In the genomic region with DNA sequence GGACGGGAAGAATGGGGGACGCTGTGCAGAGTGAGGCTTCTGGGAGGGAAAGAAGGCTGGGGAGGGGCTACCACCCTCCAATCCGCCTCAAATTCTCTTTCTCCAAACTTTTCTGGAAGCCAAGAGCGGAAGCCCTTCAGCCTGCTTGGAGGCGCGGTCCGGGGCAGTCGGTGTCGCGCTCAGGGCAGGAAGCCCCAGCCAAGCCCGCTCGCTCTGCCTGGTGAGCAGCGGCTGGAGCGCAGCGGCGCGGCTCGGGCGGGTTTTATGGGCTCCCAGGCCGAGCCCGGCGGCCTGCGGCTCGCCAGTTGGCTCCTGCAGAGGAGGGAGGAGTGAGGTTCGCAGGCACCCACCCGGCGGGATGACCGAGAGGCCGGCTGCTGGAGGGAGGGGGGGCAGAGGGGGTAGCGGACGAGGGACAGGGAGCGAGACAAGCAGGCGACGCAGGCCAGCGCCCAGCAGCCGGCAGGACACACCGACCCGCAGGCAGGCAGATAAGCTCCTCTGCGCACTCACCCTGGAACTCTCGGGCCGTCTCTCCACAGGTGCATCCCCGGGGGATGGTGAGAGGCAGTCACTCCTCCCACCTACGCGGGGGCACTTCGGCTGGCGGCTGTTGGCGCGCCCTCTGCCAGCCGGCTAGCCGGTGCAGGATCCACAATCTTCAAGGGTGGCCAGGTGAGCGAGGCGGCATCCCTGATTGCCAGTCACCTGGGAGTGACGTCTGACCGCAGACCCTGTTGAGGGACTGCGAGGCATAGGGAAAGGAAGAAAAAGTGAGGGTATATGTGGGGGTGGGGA, we compare ENCODE assay signal across 8 cellular contexts. TPM values are rescaled to one million over a fixed set of nuclear protein-coding genes. Genes with fewer than 3 reads are reported as not detected.
DNase-seq lines count a peak whose midpoint lies in the region; ATAC-seq and TF ChIP-seq lines count a peak whose summit lies in the region.

A gene with protein sequence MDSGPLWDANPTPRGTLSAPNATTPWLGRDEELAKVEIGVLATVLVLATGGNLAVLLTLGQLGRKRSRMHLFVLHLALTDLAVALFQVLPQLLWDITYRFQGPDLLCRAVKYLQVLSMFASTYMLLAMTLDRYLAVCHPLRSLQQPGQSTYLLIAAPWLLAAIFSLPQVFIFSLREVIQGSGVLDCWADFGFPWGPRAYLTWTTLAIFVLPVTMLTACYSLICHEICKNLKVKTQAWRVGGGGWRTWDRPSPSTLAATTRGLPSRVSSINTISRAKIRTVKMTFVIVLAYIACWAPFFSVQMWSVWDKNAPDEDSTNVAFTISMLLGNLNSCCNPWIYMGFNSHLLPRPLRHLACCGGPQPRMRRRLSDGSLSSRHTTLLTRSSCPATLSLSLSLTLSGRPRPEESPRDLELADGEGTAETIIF (minus strand): TSS at position 238 of the 798 bp plus-strand sequence. CDS start 498 bp downstream, outside the sequence.

- peak within 1 kb of the TSS; percentile 76 for H3K56ac ChIP-seq in mesendoderm (ENCODE audit: low read length)

- H3K9ac ChIP-seq in HCT116 (ENCODE audit: low read length) (no peak within 1 kb of the TSS), mesendoderm (ENCODE audit: low read length) (peak within 1 kb of the TSS; percentile 44), stomach smooth muscle (ENCODE audit: low read length in 2 of 2) (peak within 1 kb of the TSS in 1 of 2 donors; percentile 28)

- no peak within 1 kb of the TSS for H3K4ac ChIP-seq in mesendoderm (ENCODE audit: low read depth, low read length)

- no peak within 1 kb of the TSS for H4K8ac ChIP-seq in mesendoderm (ENCODE audit: low read depth, low read length)

- no TSS peak for BruUV-seq in A673 (replicated peaks; lab: Mats Ljungman, UMichigan)
- BruUV-seq in HCT116 (replicated peaks; lab: Mats Ljungman, UMichigan): no TSS peak
- BruUV-seq in PC-9 (replicated peaks; lab: Mats Ljungman, UMichigan): no TSS peak

- TF ChIP-seq RAD21 in HCT116 (IDR thresholded peaks at IDR 0.05; ENCODE audit: low read depth): no peak

- TF ChIP-seq POLR2A in HCT116 (IDR thresholded peaks at IDR 0.05; ENCODE audit: borderline replicate concordance, extremely low read depth, insufficient read depth, insufficient read length): no peak

- H4K5ac ChIP-seq in mesendoderm (ENCODE audit: low read length): no peak within 1 kb of the TSS

- RAD21 ChIA-PET in HCT116 (lab: Charles Lee; ENCODE audit: low non-redundant PET in 1 of 2, low total read pairs in 2 of 2, uncharacterized antibody in 2 of 2, unreplicated experiment in 2 of 2): interaction anchor here in 1 of 2 experiments (0.5 kb wide), 1 partner anchor 460 kb away, joined by 5 read pairs; no protein-coding TSS in a partner anchor

- no peak within 1 kb of the TSS for H2AK5ac ChIP-seq in mesendoderm (ENCODE audit: low read length)

- no peak within 1 kb of the TSS for H2BK5ac ChIP-seq in mesendoderm (ENCODE audit: low read length)

- H2AFZ ChIP-seq in HCT116 (ENCODE audit: low read depth, low read length, poor library complexity, severe bottlenecking) (peak within 1 kb of the TSS; percentile 74), PC-9 (peak within 1 kb of the TSS; percentile 62)

- H3K27ac ChIP-seq in A673 (ENCODE audit: low read depth, low read length, poor library complexity, severe bottlenecking) (no peak within 1 kb of the TSS), HCT116 (ENCODE audit: low read depth, low read length) (no peak within 1 kb of the TSS), PC-9 (no peak within 1 kb of the TSS), dorsolateral prefrontal cortex (no peak within 1 kb of the TSS), mesendoderm (ENCODE audit: low read depth, low read length) (no peak within 1 kb of the TSS), stomach smooth muscle (ENCODE audit: low read length) (no peak within 1 kb of the TSS)

- CTCF ChIA-PET in A673 (lab: Charles Lee) (no interaction called here), HCT116 (lab: Charles Lee) (no interaction called here), PC-9 (lab: Charles Lee) (interaction anchor here (0.7 kb wide), 1 partner anchor 198 kb away, joined by 3 read pairs; no protein-coding TSS in a partner anchor)

- H3F3A ChIP-seq in PC-9 (ENCODE audit: insufficient read depth, low read depth): no peaks in the 10 kb centered on the region

- no peak within 1 kb of the TSS for H3K23ac ChIP-seq in mesendoderm (ENCODE audit: low read length)

- intact Hi-C loops in A673 (cut with micrococcal nuclease; ENCODE audit: unreplicated experiment) (no loop called here), HCT116 (cut with micrococcal nuclease) (no loop called here), PC-9 (cut with micrococcal nuclease; ENCODE audit: unreplicated experiment) (no loop called here), dorsolateral prefrontal cortex (cut with DNase I) (loop anchor here in 1 of 2 donors (10.0 kb wide), 1 partner anchor 323 kb away; no protein-coding TSS in a partner anchor)

- ATAC-seq in HCT116: peak; percentile 91

- H3K36me3 ChIP-seq in A673 (ENCODE audit: insufficient read depth, low read length, poor library complexity, severe bottlenecking): no peaks in the 10 kb centered on the region
- no peaks in the 10 kb centered on the region for H3K36me3 ChIP-seq in HCT116 (ENCODE audit: control insufficient read depth in 1 of 2, insufficient read depth in 2 of 2, low read length in 2 of 2)
- H3K36me3 ChIP-seq in PC-9 (ENCODE audit: low read depth): no peaks in the 10 kb centered on the region
- no peaks in the 10 kb centered on the region for H3K36me3 ChIP-seq in mesendoderm (ENCODE audit: control insufficient read depth, insufficient read depth, low read length)
- no peaks in the 10 kb centered on the region for H3K36me3 ChIP-seq in stomach smooth muscle (ENCODE audit: control insufficient read depth in 2 of 2, insufficient read depth in 2 of 2, low read length in 2 of 2)

- H3K79me2 ChIP-seq in HCT116 (ENCODE audit: insufficient read depth, low read length) (no peaks in the 10 kb centered on the region), PC-9 (ENCODE audit: low read depth) (no peaks in the 10 kb centered on the region), mesendoderm (ENCODE audit: control insufficient read depth, insufficient read depth, low read length) (no peaks in the 10 kb centered on the region)

- no peaks in the 10 kb centered on the region for H3K79me1 ChIP-seq in mesendoderm (ENCODE audit: low read length)

- H2BK15ac ChIP-seq in mesendoderm (replicated peaks; ENCODE audit: low read depth): no peak within 1 kb of the TSS

- H3K27me3 ChIP-seq in A673 (replicated peaks; ENCODE audit: insufficient read depth, low read depth, low read length, poor library complexity): peaks cover 39% of the 10 kb centered on the region
- H3K27me3 ChIP-seq in HCT116 (ENCODE audit: insufficient read depth, low read length): no peaks in the 10 kb centered on the region
- H3K27me3 ChIP-seq in PC-9 (ENCODE audit: insufficient read depth, low read depth): peaks cover 6% of the 10 kb centered on the region; the same call in 1 of the 2 replicates
- H3K27me3 ChIP-seq in dorsolateral prefrontal cortex: peaks cover 0 to 7% (median 0%) of the 10 kb centered on the region in 45 donors
- no peaks in the 10 kb centered on the region for H3K27me3 ChIP-seq in mesendoderm (ENCODE audit: insufficient read depth, low read length, poor library complexity)
- H3K27me3 ChIP-seq in stomach smooth muscle (ENCODE audit: control insufficient read depth in 1 of 2, insufficient read depth in 2 of 2, low read length in 2 of 2): peaks cover 9 to 16% of the 10 kb centered on the region in 2 donors

- H3K4me3 ChIP-seq in A673 (ENCODE audit: low read depth, low read length, poor library complexity, severe bottlenecking) (peak within 1 kb of the TSS; percentile 36), HCT116 (replicated peaks in 1 of 2; ENCODE audit: low read depth in 1 of 2, low read length in 2 of 2) (peak within 1 kb of the TSS; percentile 19 to 48), PC-9 (peak within 1 kb of the TSS; percentile 51), dorsolateral prefrontal cortex (peak within 1 kb of the TSS; percentile 29 to 77 (median 60)), mesendoderm (ENCODE audit: low read length) (peak within 1 kb of the TSS; percentile 24), stomach smooth muscle (ENCODE audit: low read length in 2 of 2) (peak within 1 kb of the TSS; percentile 49 to 65)

- H4K20me1 ChIP-seq in HCT116 (ENCODE audit: insufficient read depth): no peaks in the 10 kb centered on the region
- no peaks in the 10 kb centered on the region for H4K20me1 ChIP-seq in PC-9 (ENCODE audit: insufficient read depth)

- WGBS in mesendoderm (ENCODE audit: extremely low coverage, insufficient coverage, low lambda C conversion rate): no CpG with 5 or more reads among the region's 55 CpGs

- peak; percentile 12 for DNase-seq in A673 (ENCODE audit: low spot score)
- DNase-seq in HCT116 (ENCODE audit: low read depth, low spot score): no peak
- peak in 1 of 2 experiments; percentile 53 for DNase-seq in PC-9
- peak in 3 of 10 donors; percentile 23 to 61 (median 41) for DNase-seq in dorsolateral prefrontal cortex
- peak; percentile 63 for DNase-seq in mesendoderm
- DNase-seq in activated effector memory CD4-positive, alpha-beta T cell treated with anti-CD3 and anti-CD28 coated beads, Interleukin-2, amount 50 U/mL, for 16 hours: no peak
- DNase-seq in middle frontal gyrus (ENCODE audit: extremely low spot score, low spot score): no peak

- no peak within 1 kb of the TSS for H3K18ac ChIP-seq in mesendoderm (ENCODE audit: low read length)

- peaks cover 13% of the 10 kb centered on the region for H3K9me3 ChIP-seq in A673 (ENCODE audit: low read depth, low read length, poor library complexity, severe bottlenecking)
- H3K9me3 ChIP-seq in HCT116 (ENCODE audit: control insufficient read depth in 1 of 2, insufficient read depth in 1 of 2, low read depth in 1 of 2, low read length in 2 of 2): 0 out of 4 replicates have a peak, but pooled peaks cover 0 to 3% of the 10 kb centered on the region in 2 experiments
- H3K9me3 ChIP-seq in PC-9 (ENCODE audit: insufficient read depth, low read depth): peaks cover 10% of the 10 kb centered on the region
- no peaks in the 10 kb centered on the region for H3K9me3 ChIP-seq in stomach smooth muscle (ENCODE audit: control insufficient read depth in 2 of 2, low read length in 2 of 2)

- TF ChIP-seq CTCF in A673 (conservative IDR thresholded peaks at IDR 0.05; ENCODE audit: low read depth, low read length) (peak; percentile 20; the same call in 1 of the 2 replicates), HCT116 (IDR thresholded peaks at IDR 0.05 in 2 of 3, conservative IDR thresholded peaks at IDR 0.05 in 1 of 3; ENCODE audit: borderline replicate concordance in 1 of 3, insufficient read depth in 1 of 3, low read depth in 2 of 3, low read length in 2 of 3) (peak in 1 of 3 experiments; percentile 7; a peak in 1 of 6 replicates), PC-9 (conservative IDR thresholded peaks at IDR 0.05) (no peak), dorsolateral prefrontal cortex (IDR thresholded peaks at IDR 0.05 in 54 of 56, conservative IDR thresholded peaks at IDR 0.05 in 2 of 56; ENCODE audit: low read depth in 1 of 56, partially characterized antibody in 56 of 56) (peak in 3 of 56 donors; percentile 11 to 20 (median 15))

- no peak within 1 kb of the TSS for H2BK120ac ChIP-seq in mesendoderm (ENCODE audit: low read depth, low read length)

- peak within 1 kb of the TSS; percentile 74 for H3K4me2 ChIP-seq in HCT116 (ENCODE audit: low read length)
- H3K4me2 ChIP-seq in PC-9: peak within 1 kb of the TSS; percentile 83
- peak within 1 kb of the TSS; percentile 85 for H3K4me2 ChIP-seq in mesendoderm (ENCODE audit: low read length)

- no peaks in the 10 kb centered on the region for H3K4me1 ChIP-seq in A673 (ENCODE audit: insufficient read depth, low read length, poor library complexity, severe bottlenecking)
- peaks cover 0 to 10% of the 10 kb centered on the region in 2 experiments; a peak in 1 of 4 replicates for H3K4me1 ChIP-seq in HCT116 (ENCODE audit: control insufficient read depth in 1 of 2, insufficient read depth in 2 of 2, low read length in 2 of 2)
- H3K4me1 ChIP-seq in PC-9 (replicated peaks; ENCODE audit: insufficient read depth): no peaks in the 10 kb centered on the region
- H3K4me1 ChIP-seq in mesendoderm (ENCODE audit: control insufficient read depth, low read depth, low read length): peaks cover 3% of the 10 kb centered on the region
- H3K4me1 ChIP-seq in stomach smooth muscle (ENCODE audit: control insufficient read depth, insufficient read depth, low read length): peaks cover 16% of the 10 kb centered on the region

- POLR2A ChIA-PET in A673 (lab: Charles Lee; ENCODE audit: low non-redundant PET): no interaction called here
- POLR2A ChIA-PET in HCT116 (lab: Charles Lee): no interaction called here
- POLR2A ChIA-PET in PC-9 (lab: Charles Lee; ENCODE audit: unreplicated experiment): no interaction called here

- H3K9me2 ChIP-seq in HCT116 (ENCODE audit: insufficient read depth) (no peaks in the 10 kb centered on the region), PC-9 (ENCODE audit: insufficient read depth) (no peaks in the 10 kb centered on the region)

RNA-seq across cellular contexts. Expression of the gene that starts here (rescaled TPM):
- total RNA-seq in A673 (2021): not detected in 2 replicates
- not detected for total RNA-seq in HCT116 (2021; ENCODE audit: unreplicated experiment)
- polyA plus RNA-seq in HCT116 (2012): 0.04 TPM in 1 of 2 replicates, not detected in the other
- not detected in 2 replicates for total RNA-seq in PC-9 (2021)
- 1 to 10 TPM in 2 of 120 experiments, under 1 TPM in 11, not detected in 107; 0.20 to 1.4 (median 0.39) TPM for total RNA-seq in dorsolateral prefrontal cortex
- polyA plus RNA-seq in mesendoderm (2013, experiment 1 of 2): 0.08 TPM
- polyA plus RNA-seq in mesendoderm (2013, experiment 2 of 2): 0.08 TPM

Comparison
In these comparisons a context has a peak if more than half of its experiments do, and no peak if none do; other contexts are left out.
1. Peak in DNase-seq and H3K4me3 ChIP-seq in A673; RNA of the gene not detected or under 1 TPM.
2. Peak in ATAC-seq, H3K4me3 ChIP-seq and H3K4me2 ChIP-seq in HCT116; RNA of the gene not detected or under 1 TPM.